Comparison of ENCODE assay signal across 11 cellular contexts in the genomic region with DNA sequence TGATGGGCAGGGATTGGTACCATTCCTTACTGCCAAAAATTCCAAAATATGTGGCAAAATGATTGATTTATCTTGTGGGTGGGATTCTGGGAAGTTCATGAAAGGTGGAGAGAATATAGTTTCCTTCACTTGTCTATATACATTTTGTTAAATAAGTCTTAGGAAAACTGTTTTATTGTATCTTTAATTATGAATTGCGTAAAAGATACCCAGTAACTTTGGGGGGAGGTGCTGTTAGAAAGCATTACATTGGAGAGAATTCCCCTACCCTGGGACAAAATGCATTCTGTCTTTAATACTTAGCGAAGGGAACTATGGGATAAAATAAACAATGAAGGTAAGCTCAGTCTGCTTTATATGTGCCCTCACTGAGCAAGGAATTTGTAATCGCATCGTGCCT. TPM values are rescaled to one million over a fixed set of nuclear protein-coding genes. Genes with fewer than 3 reads are reported as not detected.
A peak's percentile ranks its signal among the peaks of the same experiment; 100 is the strongest.
DNase-seq lines count a peak whose midpoint lies in the region; ATAC-seq and TF ChIP-seq lines count a peak whose summit lies in the region.
"Had no signal": no experiment of that assay in that cellular context is flagged by ENCODE, and none has a peak within 500 bp of the region (broad histone marks: within the 10 kb centered on the region; RNA-seq: fewer than 3 reads in every experiment).

No MANE protein-coding gene starts in this region.

- H3K9ac ChIP-seq in SK-N-MC (ENCODE audit: insufficient read length) (no peak overlapping the region), smooth muscle cell (ENCODE audit: low read depth) (peak overlapping the region; percentile 100)

- H2AFZ ChIP-seq in smooth muscle cell (ENCODE audit: low read depth), result no peak overlapping the region

- H3K36me3 ChIP-seq in SK-N-MC (ENCODE audit: insufficient read depth, low read length) (no peaks in the 10 kb centered on the region), smooth muscle cell (ENCODE audit: low read depth) (no peaks in the 10 kb centered on the region)

- no peak for TF ChIP-seq CTCF in fibroblast of the aortic adventitia (IDR thresholded peaks at IDR 0.05; ENCODE audit: insufficient read depth, low read length)
- no peak for TF ChIP-seq CTCF in smooth muscle cell (IDR thresholded peaks at IDR 0.05; ENCODE audit: borderline replicate concordance, insufficient read depth, poor library complexity, severe bottlenecking)

- no peaks in the 10 kb centered on the region for H3K27me3 ChIP-seq in smooth muscle cell (ENCODE audit: low read depth)

- H3K27ac ChIP-seq in SK-N-MC (no peak overlapping the region), smooth muscle cell (ENCODE audit: low read depth) (peak overlapping the region; percentile 100)

- ATAC-seq in GM21423 (IDR thresholded peaks at IDR 0.05; ENCODE audit: unreplicated experiment), result no peak

- peaks cover 94% of the 10 kb centered on the region for H3K79me2 ChIP-seq in smooth muscle cell (ENCODE audit: low read depth)

- H3K4me2 ChIP-seq in smooth muscle cell, result peak overlapping the region; percentile 92

- no peaks in the 10 kb centered on the region for H3K9me3 ChIP-seq in SK-N-MC (ENCODE audit: low read depth, low read length)
- no peaks in the 10 kb centered on the region for H3K9me3 ChIP-seq in smooth muscle cell (replicated peaks; ENCODE audit: low read depth)

- H3K4me3 ChIP-seq in SK-N-MC (peak overlapping the region; percentile 88; the same call in 1 of the 2 replicates), fibroblast of the aortic adventitia (ENCODE audit: low read depth, low read length) (peak overlapping the region; percentile 36), smooth muscle cell (peak overlapping the region; percentile 94)

- peaks cover 61% of the 10 kb centered on the region for H3K4me1 ChIP-seq in smooth muscle cell (ENCODE audit: low read depth)

- peaks cover 88% of the 10 kb centered on the region for H4K20me1 ChIP-seq in smooth muscle cell (ENCODE audit: low read depth)

- WGBS in smooth muscle cell (ENCODE audit: low lambda C conversion rate), result 36% methylated on average over 4 of the region's 4 CpGs

- H3F3A ChIP-seq in smooth muscle cell (ENCODE audit: low read depth), result peaks cover 18% of the 10 kb centered on the region

- DNase-seq in NCI-H2227 treated with DMSO at 0.1 percent for 48 hours (lab: John Stamatoyannopoulos, UW), result peak; percentile 28
- DNase-seq in NCI-H2227 (lab: John Stamatoyannopoulos, UW; ENCODE audit: unreplicated experiment), result no peak
- no peak for DNase-seq in SK-N-MC (ENCODE audit: low read depth, low spot score)
- no peak for DNase-seq in fibroblast of the aortic adventitia (ENCODE audit: low read depth)
- DNase-seq in smooth muscle cell (lab: John Stamatoyannopoulos, UW; ENCODE audit: unreplicated experiment), result no peak
- DNase-seq in NCI-H2029 treated with DMSO at 0.1 percent for 48 hours (lab: John Stamatoyannopoulos, UW), result no peak
- DNase-seq in NAMALWA (ENCODE audit: low spot score), result no peak
- DNase-seq: ACHN, cerebellar nuclear complex, NCI-H2081 treated with DMSO at 0.1 percent for 48 hours had no signal

RNA-seq across cellular contexts. Expression of a gene that starts 4.6 kb away (rescaled TPM):
- 62.1 and 80.2 TPM in 2 replicates for total RNA-seq in fibroblast of the aortic adventitia (ENCODE audit: low replicate concordance)
- total RNA-seq in smooth muscle cell, result 107 and 122 TPM in 2 replicates
- polyA plus RNA-seq in smooth muscle cell, result 133 and 134 TPM in 2 replicates

RNA-seq across cellular contexts. Expression of a gene that starts 39.1 kb away (rescaled TPM):
- total RNA-seq in fibroblast of the aortic adventitia (ENCODE audit: low replicate concordance) (31.6 and 48.3 TPM in 2 replicates), smooth muscle cell (11.6 and 21.9 TPM in 2 replicates)
- polyA plus RNA-seq in smooth muscle cell, result 19.5 and 23.2 TPM in 2 replicates

Comparison
In these comparisons a context has a peak if more than half of its experiments do, and no peak if none do; other contexts are left out.
1. H3K4me3 ChIP-seq: peak in every context shown above with its lines; median percentile 94 in smooth muscle cell; 88 in SK-N-MC; 36 in fibroblast of the aortic adventitia.